Comparison of ENCODE assay signal across 19 cellular contexts in the genomic region with DNA sequence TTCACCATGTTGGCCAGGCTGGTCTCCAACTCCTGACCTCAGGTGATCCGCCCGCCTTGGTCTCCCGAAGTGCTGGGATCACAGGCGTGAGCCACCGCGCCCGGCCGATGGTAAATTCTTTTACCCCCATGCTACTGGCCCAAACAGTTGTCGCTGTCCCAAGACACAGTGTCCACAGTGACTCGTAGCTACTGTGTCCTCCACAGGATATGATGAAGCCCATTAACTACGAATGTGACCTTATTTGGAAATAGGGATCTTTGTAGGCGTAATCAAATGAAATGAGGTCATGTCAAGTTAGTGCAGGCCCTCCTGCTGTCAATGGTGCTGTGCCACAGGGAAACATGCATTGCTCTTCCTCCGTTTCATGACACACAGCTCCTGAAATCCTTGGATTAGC.
DNase-seq lines count a peak whose midpoint lies in the region; ATAC-seq and TF ChIP-seq lines count a peak whose summit lies in the region.
"Had no signal": no experiment of that assay in that cellular context is flagged by ENCODE, and none has a peak within 500 bp of the region (broad histone marks: within the 10 kb centered on the region; RNA-seq: fewer than 3 reads in every experiment).

No MANE protein-coding gene starts in this region.

- no peaks in the 10 kb centered on the region for H3K27me3 Mint-ChIP-seq in stimulated activated naive CD8-positive, alpha-beta T cell treated with anti-CD3 and anti-CD28 coated beads, Interleukin-15, Interleukin-2, amounts not matched to agents 100 ng/mL and 50 ng/mL, for 24 hours

- no peak overlapping the region for H3K4me3 Mint-ChIP-seq in stimulated activated naive CD8-positive, alpha-beta T cell treated with anti-CD3 and anti-CD28 coated beads, Interleukin-15, Interleukin-2, amounts not matched to agents 100 ng/mL and 50 ng/mL, for 24 hours
- H3K4me3 Mint-ChIP-seq: activated naive CD8-positive, alpha-beta T cell treated with anti-CD3 and anti-CD28 coated beads, Interleukin-2, amount 50 U/mL, for 24 hours; neural crest cell; stimulated activated naive B cell treated with anti-CD40 and anti-IgM and Interleukin-4, amounts not matched to agents 10 μg/mL and 1 μg/mL and 100 μg/mL, for 72 hours had no signal

- no peaks in the 10 kb centered on the region for H3K27me3 ChIP-seq in WERI-Rb-1 (ENCODE audit: insufficient read depth, low read depth, severe bottlenecking)

- CTCF ChIA-PET in RWPE1 (lab: Yijun Ruan, JAX) = interaction anchor here (0.8 kb wide), 1 partner anchor 409 kb away, joined by 4 read pairs; no protein-coding TSS in a partner anchor

- POLR2A ChIA-PET in RWPE1 (lab: Yijun Ruan, JAX; ENCODE audit: low non-redundant PET) = no interaction called here

- H3K4me1 Mint-ChIP-seq in stimulated activated naive CD8-positive, alpha-beta T cell treated with anti-CD3 and anti-CD28 coated beads, Interleukin-15, Interleukin-2, amounts not matched to agents 100 ng/mL and 50 ng/mL, for 24 hours (ENCODE audit: low read depth) = no peaks in the 10 kb centered on the region
- H3K4me1 Mint-ChIP-seq: neural crest cell; stimulated activated naive B cell treated with anti-CD40 and anti-IgM and Interleukin-4, amounts not matched to agents 10 μg/mL and 1 μg/mL and 100 μg/mL, for 72 hours had no signal

- no peak for DNase-seq in stimulated activated naive CD8-positive, alpha-beta T cell treated with anti-CD3 and anti-CD28 coated beads, Interleukin-15, Interleukin-2, amounts not matched to agents 100 U/mL and 50 U/mL, for 24 hours
- DNase-seq in WERI-Rb-1 (peak; percentile 62), AG08395 (ENCODE audit: low spot score) (no peak), RWPE1 (ENCODE audit: low spot score) (no peak)
- DNase-seq: activated CD4-positive, alpha-beta T cell treated with anti-CD3 and anti-CD28 coated beads, Interleukin-2, amount 50 U/mL, for 1 hour; activated effector memory CD4-positive, alpha-beta T cell treated with Interleukin-2 at 50 U/mL for 16 hours; activated naive CD8-positive, alpha-beta T cell treated with anti-CD3 and anti-CD28 coated beads, Interleukin-2, amount 50 U/mL, for 24 hours; C1 segment of cervical spinal cord; GF-D8; heart left ventricle; NCI-H1694 treated with DMSO at 0.1 percent for 48 hours; SIG-M5; stimulated activated CD4-positive, alpha-beta T cell treated with anti-CD3 and anti-CD28 coated beads, Interleukin-1b, Interleukin-23, amount 100 ng/mL, for 48 hours; stimulated activated naive B cell treated with anti-CD40 and anti-IgM and Interleukin-4, amounts not matched to agents 10 μg/mL and 1 μg/mL and 100 μg/mL, for 72 hours; T-helper 1 cell had no signal

- H3K9me3 ChIP-seq in WERI-Rb-1 (ENCODE audit: severe bottlenecking) = no peaks in the 10 kb centered on the region
- H3K9me3 ChIP-seq: heart left ventricle had no signal

- ATAC-seq in stimulated activated naive CD8-positive, alpha-beta T cell treated with anti-CD3 and anti-CD28 coated beads, Interleukin-15, Interleukin-2, amounts not matched to agents 100 U/mL and 50 U/mL, for 24 hours = no peak
- ATAC-seq in GM21423 (IDR thresholded peaks at IDR 0.05; ENCODE audit: unreplicated experiment) = no peak
- ATAC-seq: activated naive CD8-positive, alpha-beta T cell treated with anti-CD3 and anti-CD28 coated beads, Interleukin-2, amount 50 U/mL, for 24 hours; heart left ventricle; stimulated activated naive B cell treated with anti-CD40 and anti-IgM and Interleukin-4, amounts not matched to agents 10 μg/mL and 1 μg/mL and 100 μg/mL, for 72 hours had no signal

- H3K4me3 ChIP-seq in WERI-Rb-1 (ENCODE audit: low read depth, low read length) = no peak overlapping the region
- H3K4me3 ChIP-seq: coronary artery, heart left ventricle had no signal

- no peaks in the 10 kb centered on the region for H3K9me3 Mint-ChIP-seq in stimulated activated naive CD8-positive, alpha-beta T cell treated with anti-CD3 and anti-CD28 coated beads, Interleukin-15, Interleukin-2, amounts not matched to agents 100 ng/mL and 50 ng/mL, for 24 hours
- H3K9me3 Mint-ChIP-seq: activated naive CD8-positive, alpha-beta T cell treated with anti-CD3 and anti-CD28 coated beads, Interleukin-2, amount 50 U/mL, for 24 hours; neural crest cell; stimulated activated naive B cell treated with anti-CD40 and anti-IgM and Interleukin-4, amounts not matched to agents 10 μg/mL and 1 μg/mL and 100 μg/mL, for 72 hours had no signal

- H3K36me3 ChIP-seq in WERI-Rb-1 = no peaks in the 10 kb centered on the region
- H3K36me3 ChIP-seq: heart left ventricle had no signal

- no peak for TF ChIP-seq CTCF in WERI-Rb-1 (IDR thresholded peaks at IDR 0.05; ENCODE audit: low read depth, low read length)
- TF ChIP-seq CTCF in RWPE1 (conservative IDR thresholded peaks at IDR 0.05; ENCODE audit: low read depth) = no peak

- H3K36me3 Mint-ChIP-seq in stimulated activated naive CD8-positive, alpha-beta T cell treated with anti-CD3 and anti-CD28 coated beads, Interleukin-15, Interleukin-2, amounts not matched to agents 100 ng/mL and 50 ng/mL, for 24 hours (ENCODE audit: low read depth) = no peaks in the 10 kb centered on the region
- H3K36me3 Mint-ChIP-seq: stimulated activated naive B cell treated with anti-CD40 and anti-IgM and Interleukin-4, amounts not matched to agents 10 μg/mL and 1 μg/mL and 100 μg/mL, for 72 hours had no signal

- H3K27ac ChIP-seq in WERI-Rb-1 (peak overlapping the region; percentile 61; the same call in 1 of the 2 replicates), RWPE1 (no peak overlapping the region)
- H3K27ac ChIP-seq: coronary artery, heart left ventricle had no signal

- peak overlapping the region; percentile 55 for H3K27ac Mint-ChIP-seq in stimulated activated naive CD8-positive, alpha-beta T cell treated with anti-CD3 and anti-CD28 coated beads, Interleukin-15, Interleukin-2, amounts not matched to agents 100 ng/mL and 50 ng/mL, for 24 hours
- H3K27ac Mint-ChIP-seq: activated naive CD8-positive, alpha-beta T cell treated with anti-CD3 and anti-CD28 coated beads, Interleukin-2, amount 50 U/mL, for 24 hours; stimulated activated naive B cell treated with anti-CD40 and anti-IgM and Interleukin-4, amounts not matched to agents 10 μg/mL and 1 μg/mL and 100 μg/mL, for 72 hours had no signal
